ENCODE assay signal across 8 cellular contexts in the genomic region with DNA sequence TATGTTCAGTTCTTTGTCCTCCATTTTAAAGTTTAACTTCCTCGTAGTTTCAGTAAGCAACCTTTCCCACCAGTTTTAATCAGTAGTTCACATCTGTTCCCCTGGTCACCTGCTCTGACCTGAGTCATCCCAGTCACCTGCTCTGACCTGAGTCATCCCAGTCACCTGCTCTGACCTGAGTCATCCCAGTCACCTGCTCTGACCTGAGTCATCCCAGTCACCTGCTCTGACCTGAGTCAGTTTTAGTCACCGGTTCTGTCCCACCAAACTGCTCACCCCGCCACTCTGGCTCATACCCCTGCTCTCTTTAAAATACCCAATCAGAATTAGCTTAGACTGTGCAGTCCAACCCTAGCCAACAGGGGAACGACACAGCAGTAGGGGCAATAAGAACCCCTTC.
DNase-seq lines count a peak whose midpoint lies in the region; ATAC-seq and TF ChIP-seq lines count a peak whose summit lies in the region.
"Not testable (repeated sequence)": the region's sequence is repeated elsewhere in the genome, so short reads cannot be mapped to it uniquely, and the experiment has no call there.

No MANE protein-coding gene starts in this region.

- H3K27me3 Mint-ChIP-seq in Caco-2 (ENCODE audit: insufficient read depth, unreplicated experiment); activated naive CD4-positive, alpha-beta T cell treated with anti-CD3 and anti-CD28 coated beads for 36 hours (ENCODE audit: low read depth): not testable (repeated sequence)

- intact Hi-C loops in Caco-2 (cut with micrococcal nuclease; ENCODE audit: unreplicated experiment); PC-9 (cut with micrococcal nuclease; ENCODE audit: unreplicated experiment); activated naive CD4-positive, alpha-beta T cell treated with anti-CD3 and anti-CD28 coated beads for 36 hours (cut with micrococcal nuclease): not testable (repeated sequence)

- H4K20me1 ChIP-seq in PC-9 (ENCODE audit: insufficient read depth): not testable (repeated sequence)

- H3K27ac Mint-ChIP-seq in Caco-2 (ENCODE audit: unreplicated experiment): peak overlapping the region; percentile 22
- H3K27ac Mint-ChIP-seq in activated naive CD4-positive, alpha-beta T cell treated with anti-CD3 and anti-CD28 coated beads for 36 hours: not testable (repeated sequence)

- not testable (repeated sequence) for H3K4me3 Mint-ChIP-seq in Caco-2 (ENCODE audit: unreplicated experiment); activated naive CD4-positive, alpha-beta T cell treated with anti-CD3 and anti-CD28 coated beads for 36 hours

- H3K27ac ChIP-seq in PC-9 (peak overlapping the region; percentile 55; the same call in 1 of the 2 replicates), epithelial cell of prostate (peak overlapping the region; percentile 45)

- not testable (repeated sequence) for H3K27me3 ChIP-seq in Caco-2 (replicated peaks; ENCODE audit: control insufficient read depth, insufficient read depth, low read length); PC-9 (ENCODE audit: insufficient read depth, low read depth)

- H3K79me2 ChIP-seq in PC-9 (ENCODE audit: low read depth): not testable (repeated sequence)

- H3K4me1 ChIP-seq in Caco-2; PC-9 (replicated peaks; ENCODE audit: insufficient read depth): not testable (repeated sequence)

- H3K4me1 Mint-ChIP-seq in Caco-2 (ENCODE audit: low read depth, unreplicated experiment); activated naive CD4-positive, alpha-beta T cell treated with anti-CD3 and anti-CD28 coated beads for 36 hours (ENCODE audit: low read depth): not testable (repeated sequence)

- not testable (repeated sequence) for H3K9me3 Mint-ChIP-seq in Caco-2 (ENCODE audit: unreplicated experiment); activated naive CD4-positive, alpha-beta T cell treated with anti-CD3 and anti-CD28 coated beads for 36 hours

- not testable (repeated sequence) for H3K36me3 Mint-ChIP-seq in Caco-2 (ENCODE audit: insufficient read depth, unreplicated experiment); activated naive CD4-positive, alpha-beta T cell treated with anti-CD3 and anti-CD28 coated beads for 36 hours (ENCODE audit: low read depth)

- ATAC-seq in GM18867 (IDR thresholded peaks at IDR 0.05; ENCODE audit: unreplicated experiment): peak; percentile 46
- ATAC-seq in HG02610 (IDR thresholded peaks at IDR 0.05; ENCODE audit: unreplicated experiment): peak; percentile 67

- H3K9me2 ChIP-seq in PC-9 (ENCODE audit: insufficient read depth): not testable (repeated sequence)

- not testable (repeated sequence) for H3K4me3 ChIP-seq in Caco-2 (ENCODE audit: low read depth, low read length); PC-9

- H3K9me3 ChIP-seq in Caco-2; PC-9 (ENCODE audit: insufficient read depth, low read depth): not testable (repeated sequence)

- H3F3A ChIP-seq in PC-9 (ENCODE audit: insufficient read depth, low read depth): not testable (repeated sequence)

- not testable (repeated sequence) for TF ChIP-seq CTCF in Caco-2 (IDR thresholded peaks at IDR 0.05; ENCODE audit: insufficient read depth in 1 of 2, low read depth in 1 of 2, low read length in 1 of 2, severe bottlenecking in 1 of 2, unreplicated experiment in 1 of 2); PC-9 (conservative IDR thresholded peaks at IDR 0.05)

- not testable (repeated sequence) for H3K36me3 ChIP-seq in Caco-2 (ENCODE audit: control insufficient read depth, insufficient read depth, low read length); PC-9 (ENCODE audit: low read depth)

- DNase-seq in Caco-2 (peak; percentile 18 to 45), HT1080 (ENCODE audit: low read depth) (peak; percentile 70), PC-9 (peak; percentile 14 to 36), epithelial cell of prostate (ENCODE audit: low read depth, low spot score) (peak; percentile 0), kidney tubule cell (ENCODE audit: low spot score) (peak; percentile 87)
- DNase-seq in activated naive CD4-positive, alpha-beta T cell treated with anti-CD3 and anti-CD28 coated beads for 36 hours: peak; percentile 3

- BruUV-seq in Caco-2 (replicated peaks; lab: Mats Ljungman, UMichigan); PC-9 (replicated peaks; lab: Mats Ljungman, UMichigan): not testable (repeated sequence)

- not testable (repeated sequence) for H2AFZ ChIP-seq in PC-9

- not testable (repeated sequence) for H3K4me2 ChIP-seq in PC-9

- POLR2A ChIA-PET in Caco-2 (lab: Charles Lee); PC-9 (lab: Charles Lee; ENCODE audit: unreplicated experiment): not testable (repeated sequence)

- CTCF ChIA-PET in Caco-2 (lab: Charles Lee); PC-9 (lab: Charles Lee): not testable (repeated sequence)
- CTCF ChIA-PET in activated naive CD4-positive, alpha-beta T cell treated with anti-CD3 and anti-CD28 coated beads for 36 hours (lab: Charles Lee): interaction anchor here (1.8 kb wide), 1 partner anchor 9 kb away, joined by 3 read pairs; no protein-coding TSS in a partner anchor

Comparison
In these comparisons a context has a peak if more than half of its experiments do, and no peak if none do; other contexts are left out.
1. DNase-seq: peak in every context shown above with its lines; median percentile 87 in kidney tubule cell; 70 in HT1080; 32 in Caco-2; 25 in PC-9; 3 in activated naive CD4-positive, alpha-beta T cell treated with anti-CD3 and anti-CD28 coated beads for 36 hours; 0 in epithelial cell of prostate.